ENCODE assay signal across 29 cellular contexts in the genomic region with DNA sequence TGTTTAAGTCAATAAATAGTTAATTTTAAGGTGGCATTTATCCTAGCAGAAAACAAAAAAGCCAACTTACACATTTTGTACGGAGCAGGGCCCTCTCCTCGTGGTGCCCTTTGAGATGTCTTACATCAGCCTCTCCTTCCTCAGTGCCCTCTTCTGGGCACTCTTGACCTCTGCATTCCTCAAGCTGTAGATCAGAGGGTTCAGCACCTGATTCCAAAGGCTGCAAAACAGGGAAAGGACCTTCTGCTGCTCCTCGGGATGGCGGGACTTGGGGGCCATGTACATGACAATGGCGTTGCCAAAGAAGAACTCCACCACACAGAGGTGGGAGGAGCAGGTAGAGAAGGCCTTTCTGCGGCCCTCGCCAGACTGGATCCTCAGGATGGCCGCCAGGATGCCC. TPM values are rescaled to one million over a fixed set of nuclear protein-coding genes. Genes with fewer than 3 reads are reported as not detected.
DNase-seq lines count a peak whose midpoint lies in the region; ATAC-seq, FAIRE-seq and TF ChIP-seq lines count a peak whose summit lies in the region.
"Had no signal": no experiment of that assay in that cellular context is flagged by ENCODE, and none has a peak within 500 bp of the region (broad histone marks: within the 10 kb centered on the region; RNA-seq: fewer than 3 reads in every experiment).

No MANE protein-coding gene starts in this region.

- no peak overlapping the region for H3K18ac ChIP-seq in H1 (ENCODE audit: extremely low read depth, low read length)
- H3K18ac ChIP-seq in neuronal stem cell (ENCODE audit: low read length), result peak overlapping the region; percentile 17
- no peak overlapping the region for H3K18ac ChIP-seq in mesenchymal stem cell (ENCODE audit: low read depth in 1 of 2, low read length in 2 of 2)

- H3K4me1 Mint-ChIP-seq in GM23338, result no peaks in the 10 kb centered on the region
- H3K4me1 Mint-ChIP-seq: CD4-positive, CD25-positive, alpha-beta regulatory T cell had no signal

- H4K8ac ChIP-seq in H1 (ENCODE audit: extremely low read depth, insufficient read depth, low read length) (no peak overlapping the region), neuronal stem cell (ENCODE audit: low read depth, low read length) (no peak overlapping the region), mesenchymal stem cell (ENCODE audit: low read length) (no peak overlapping the region)

- peaks cover 8% of the 10 kb centered on the region; the same call in 1 of the 2 replicates for H3K9me2 ChIP-seq in GM23338 (ENCODE audit: insufficient read depth)

- TF ChIP-seq EP300 in H1 (IDR thresholded peaks at IDR 0.05; ENCODE audit: borderline replicate concordance in 1 of 2, low read depth in 2 of 2, low read length in 2 of 2) (no peak), gastroesophageal sphincter (IDR thresholded peaks at IDR 0.05) (no peak)

- H3K23me2 ChIP-seq in H1 (ENCODE audit: low read depth, low read length), result no peaks in the 10 kb centered on the region

- H4K91ac ChIP-seq in H1 (replicated peaks; ENCODE audit: insufficient read length, low read length) (no peak overlapping the region), neuronal stem cell (ENCODE audit: low read depth, low read length, poor library complexity) (no peak overlapping the region), mesenchymal stem cell (ENCODE audit: low read length) (no peak overlapping the region)

- H3K79me2 ChIP-seq in GM23338 (replicated peaks; ENCODE audit: insufficient read depth), result no peaks in the 10 kb centered on the region
- H3K79me2 ChIP-seq in H1 (ENCODE audit: control insufficient read depth in 1 of 2, insufficient read depth in 2 of 2, low read length in 2 of 2), result no peaks in the 10 kb centered on the region

- H2AFZ ChIP-seq in GM23338 (no peak overlapping the region), H1 (ENCODE audit: low read length) (no peak overlapping the region), neuronal stem cell (ENCODE audit: low read length) (no peak overlapping the region), mesenchymal stem cell (ENCODE audit: low read depth, low read length) (no peak overlapping the region)

- H3K27me3 ChIP-seq in GM23338 (ENCODE audit: insufficient read depth) (no peaks in the 10 kb centered on the region), NT2/D1 (ENCODE audit: insufficient read depth, insufficient read length) (no peaks in the 10 kb centered on the region), H1 (replicated peaks in 1 of 4; ENCODE audit: control insufficient read depth in 3 of 4, extremely low read depth in 1 of 4, insufficient read depth in 3 of 4, low read length in 3 of 4) (no peaks in the 10 kb centered on the region), neuronal stem cell (ENCODE audit: control insufficient read depth in 3 of 3, insufficient read depth in 3 of 3, low read depth in 1 of 3, low read length in 3 of 3) (no peaks in the 10 kb centered on the region), gastroesophageal sphincter (no peaks in the 10 kb centered on the region), mesenchymal stem cell (ENCODE audit: control insufficient read depth in 1 of 2, insufficient read depth in 1 of 2, low read length in 2 of 2) (no peaks in the 10 kb centered on the region)
- H3K27me3 ChIP-seq: BE2C, MG63 had no signal

- no peaks in the 10 kb centered on the region; the same call in 2 of the 3 replicates for H3K36me3 Mint-ChIP-seq in GM23338 (ENCODE audit: low read depth)

- H3K9me3 ChIP-seq in NT2/D1 (ENCODE audit: insufficient read depth, low read length) (no peaks in the 10 kb centered on the region), H1 (ENCODE audit: insufficient read depth in 2 of 2, low read depth in 1 of 2, low read length in 1 of 2) (0 out of 4 replicates have a peak, but pooled peaks cover 0 to 4% of the 10 kb centered on the region in 2 experiments), neuronal stem cell (replicated peaks in 1 of 2; ENCODE audit: control insufficient read depth in 2 of 2, insufficient read depth in 1 of 2, low read depth in 1 of 2, low read length in 2 of 2) (no peaks in the 10 kb centered on the region), gastroesophageal sphincter (no peaks in the 10 kb centered on the region), mesenchymal stem cell (ENCODE audit: control insufficient read depth, low read length) (no peaks in the 10 kb centered on the region)
- H3K9me3 ChIP-seq: BE2C, MG63 had no signal

- H3K27me3 Mint-ChIP-seq in GM23338 (ENCODE audit: insufficient read depth, low read depth, poor library complexity), result no peaks in the 10 kb centered on the region

- H3K27ac ChIP-seq in GM23338 (ENCODE audit: low read depth), result no peak overlapping the region
- no peak overlapping the region for H3K27ac ChIP-seq in H1 (ENCODE audit: low read depth, low read length)
- H3K27ac ChIP-seq in neuronal stem cell (replicated peaks; ENCODE audit: low read length), result no peak overlapping the region
- H3K27ac ChIP-seq in gastroesophageal sphincter, result no peak overlapping the region
- no peak overlapping the region for H3K27ac ChIP-seq in mesenchymal stem cell (ENCODE audit: low read length, poor library complexity, severe bottlenecking)
- H3K27ac ChIP-seq: RWPE1 had no signal

- TF ChIP-seq POLR2A in H1 (IDR thresholded peaks at IDR 0.05; ENCODE audit: control extremely low read depth in 1 of 2, low read depth in 2 of 2, low read length in 2 of 2), result no peak
- no peak for TF ChIP-seq POLR2A in gastroesophageal sphincter (IDR thresholded peaks at IDR 0.05)

- no peak overlapping the region for H3K4me3 ChIP-seq in GM23338
- no peak overlapping the region for H3K4me3 ChIP-seq in NT2/D1 (ENCODE audit: insufficient read length, low read depth)
- H3K4me3 ChIP-seq in H1 (ENCODE audit: extremely low read depth in 1 of 4, insufficient read depth in 2 of 4, low read depth in 3 of 4, low read length in 4 of 4), result no peak overlapping the region
- no peak overlapping the region for H3K4me3 ChIP-seq in neuronal stem cell (ENCODE audit: low read length in 2 of 2)
- no peak overlapping the region for H3K4me3 ChIP-seq in gastroesophageal sphincter
- H3K4me3 ChIP-seq in mesenchymal stem cell (ENCODE audit: insufficient read depth in 1 of 2, low read depth in 1 of 2, low read length in 2 of 2), result no peak overlapping the region
- H3K4me3 ChIP-seq: MG63 had no signal

- no peaks in the 10 kb centered on the region for H3F3A ChIP-seq in GM23338 (replicated peaks; ENCODE audit: low read depth)

- H4K20me1 ChIP-seq in GM23338 (replicated peaks; ENCODE audit: insufficient read depth) (no peaks in the 10 kb centered on the region), H1 (replicated peaks in 1 of 2; ENCODE audit: control insufficient read depth in 1 of 2, insufficient read depth in 2 of 2, low read length in 2 of 2) (no peaks in the 10 kb centered on the region)

- no peak overlapping the region for H3K27ac Mint-ChIP-seq in GM23338
- H3K27ac Mint-ChIP-seq: CD4-positive, CD25-positive, alpha-beta regulatory T cell had no signal

- H2AK5ac ChIP-seq in H1 (ENCODE audit: low read depth, low read length) (no peak overlapping the region), neuronal stem cell (ENCODE audit: low read depth, low read length) (no peak overlapping the region), mesenchymal stem cell (ENCODE audit: low read length, severe bottlenecking) (no peak overlapping the region)

- peak; percentile 11 for DNase-seq in GM23338 (ENCODE audit: low spot score)
- peak; percentile 25 for DNase-seq in NT2/D1 (ENCODE audit: low read depth, low spot score)
- DNase-seq in H1 (ENCODE audit: low read depth in 1 of 2, low spot score in 2 of 2), result no peak
- DNase-seq in neuronal stem cell (ENCODE audit: low spot score), result no peak
- DNase-seq in mesenchymal stem cell, result no peak
- no peak for DNase-seq in GM19239 (ENCODE audit: insufficient read length, low spot score)
- no peak for DNase-seq in T-helper 1 cell
- DNase-seq: BE2C; CD4-positive, CD25-positive, alpha-beta regulatory T cell; DMS153; DND-41; Kasumi-1; MG63; NCI-H1105 treated with DMSO at 0.1 percent for 48 hours; NCI-H146; NCI-H1930; NCI-H2107; NCI-H446 treated with DMSO at 0.1 percent for 48 hours; NCI-H526; NCI-H82; SHP77 had no signal

- H3K4me1 ChIP-seq in GM23338 (ENCODE audit: insufficient read depth), result no peaks in the 10 kb centered on the region
- peaks cover 3% of the 10 kb centered on the region for H3K4me1 ChIP-seq in NT2/D1 (ENCODE audit: insufficient read depth, insufficient read length)
- H3K4me1 ChIP-seq in H1 (replicated peaks in 1 of 4; ENCODE audit: control insufficient read depth in 3 of 4, insufficient read depth in 4 of 4, low read length in 3 of 4), result no peaks in the 10 kb centered on the region
- H3K4me1 ChIP-seq in neuronal stem cell (ENCODE audit: control insufficient read depth in 2 of 2, insufficient read depth in 1 of 2, low read depth in 1 of 2, low read length in 2 of 2), result no peaks in the 10 kb centered on the region
- H3K4me1 ChIP-seq in gastroesophageal sphincter, result no peaks in the 10 kb centered on the region
- H3K4me1 ChIP-seq in mesenchymal stem cell (ENCODE audit: control insufficient read depth, insufficient read depth, low read depth, low read length), result no peaks in the 10 kb centered on the region
- H3K4me1 ChIP-seq: BE2C had no signal

- H3K4me2 ChIP-seq in GM23338 (no peak overlapping the region), H1 (ENCODE audit: insufficient read depth in 1 of 2, low read depth in 2 of 2, low read length in 2 of 2) (no peak overlapping the region), neuronal stem cell (ENCODE audit: insufficient read depth, low read length, poor library complexity, severe bottlenecking) (no peak overlapping the region), mesenchymal stem cell (ENCODE audit: low read length, poor library complexity, severe bottlenecking) (no peak overlapping the region)

- H2BK12ac ChIP-seq in H1 (ENCODE audit: low read depth, low read length) (no peak overlapping the region), neuronal stem cell (ENCODE audit: low read length) (no peak overlapping the region), mesenchymal stem cell (ENCODE audit: low read length in 2 of 2) (no peak overlapping the region)

- H3K23ac ChIP-seq in H1 (ENCODE audit: insufficient read length), result no peak overlapping the region
- no peak overlapping the region for H3K23ac ChIP-seq in neuronal stem cell (ENCODE audit: low read depth, low read length, poor library complexity)
- H3K23ac ChIP-seq in mesenchymal stem cell (ENCODE audit: low read length in 2 of 2), result no peak overlapping the region

- no peak overlapping the region for H3K4ac ChIP-seq in H1 (replicated peaks; ENCODE audit: insufficient read length, low read depth, low read length)
- no peak overlapping the region for H3K4ac ChIP-seq in neuronal stem cell (ENCODE audit: low read length)
- H3K4ac ChIP-seq in mesenchymal stem cell (ENCODE audit: low read depth in 1 of 2, low read length in 2 of 2), result no peak overlapping the region

- H3K14ac ChIP-seq in H1 (ENCODE audit: insufficient read length) (no peak overlapping the region), neuronal stem cell (ENCODE audit: low read length) (peak overlapping the region; percentile 71), mesenchymal stem cell (ENCODE audit: low read length in 2 of 2) (no peak overlapping the region)

- H4K5ac ChIP-seq in H1 (ENCODE audit: insufficient read length, low read depth, low read length), result no peak overlapping the region

- CTCF ChIA-PET in H1 (lab: Charles Lee; ENCODE audit: partially characterized antibody), result interaction anchor here (0.9 kb wide), 1 partner anchor 10 kb away, joined by 3 read pairs; no protein-coding TSS in a partner anchor

- H2BK120ac ChIP-seq in H1 (replicated peaks; ENCODE audit: low read depth, low read length) (no peak overlapping the region), neuronal stem cell (ENCODE audit: low read depth, low read length) (no peak overlapping the region), mesenchymal stem cell (ENCODE audit: low read depth, low read length) (no peak overlapping the region)

- H3K36me3 ChIP-seq in GM23338 (ENCODE audit: insufficient read depth) (no peaks in the 10 kb centered on the region), NT2/D1 (ENCODE audit: insufficient read depth, insufficient read length, low read length) (no peaks in the 10 kb centered on the region), H1 (ENCODE audit: control insufficient read depth in 2 of 4, insufficient read depth in 4 of 4, low read length in 3 of 4) (no peaks in the 10 kb centered on the region), neuronal stem cell (replicated peaks in 1 of 2; ENCODE audit: control insufficient read depth in 2 of 2, insufficient read depth in 2 of 2, low read length in 2 of 2) (no peaks in the 10 kb centered on the region), gastroesophageal sphincter (no peaks in the 10 kb centered on the region), mesenchymal stem cell (ENCODE audit: control insufficient read depth in 1 of 2, insufficient read depth in 2 of 2, low read depth in 1 of 2, low read length in 2 of 2) (no peaks in the 10 kb centered on the region)
- H3K36me3 ChIP-seq: BE2C, MG63 had no signal

- peaks cover 5% of the 10 kb centered on the region; the same call in 1 of the 3 replicates for H3K9me3 Mint-ChIP-seq in GM23338

- H2BK5ac ChIP-seq in H1 (ENCODE audit: low read depth, low read length) (no peak overlapping the region), neuronal stem cell (ENCODE audit: low read length) (no peak overlapping the region), mesenchymal stem cell (ENCODE audit: low read depth, low read length, poor library complexity, severe bottlenecking) (no peak overlapping the region)

- no peak overlapping the region for H2BK15ac ChIP-seq in H1 (ENCODE audit: low read length)
- H2BK15ac ChIP-seq in neuronal stem cell (ENCODE audit: low read length), result no peak overlapping the region
- H2BK15ac ChIP-seq in mesenchymal stem cell (ENCODE audit: low read depth, poor library complexity, severe bottlenecking), result no peak overlapping the region

- H2BK20ac ChIP-seq in H1 (ENCODE audit: low read length), result no peak overlapping the region

- POLR2A ChIA-PET in H1 (lab: Charles Lee; ENCODE audit: partially characterized antibody), result no interaction called here

- no peak for ATAC-seq in GM23338
- no peak for ATAC-seq in gastroesophageal sphincter
- ATAC-seq: Panc1 had no signal

- H3K4me3 Mint-ChIP-seq in GM23338, result no peak overlapping the region
- H3K4me3 Mint-ChIP-seq: CD4-positive, CD25-positive, alpha-beta regulatory T cell had no signal

- peak in 1 of 2 experiments; percentile 26; a peak in 1 of 4 replicates for TF ChIP-seq CTCF in GM23338 (conservative IDR thresholded peaks at IDR 0.05; ENCODE audit: low read depth in 2 of 2)
- peak in 1 of 3 experiments; percentile 27; a peak in 1 of 4 replicates for TF ChIP-seq CTCF in H1 (IDR thresholded peaks at IDR 0.05; ENCODE audit: control extremely low read depth in 1 of 3, insufficient read depth in 1 of 3, low read depth in 1 of 3, low read length in 3 of 3)
- no peak for TF ChIP-seq CTCF in gastroesophageal sphincter (IDR thresholded peaks at IDR 0.05)

- 0 out of 4 replicates have a peak, but pooled peaks of 1 of the 2 experiments have one; percentile 9 for TF ChIP-seq RAD21 in H1 (IDR thresholded peaks at IDR 0.05 in 1 of 2, conservative IDR thresholded peaks at IDR 0.05 in 1 of 2; ENCODE audit: low read depth in 2 of 2, low read length in 2 of 2)

- no peak overlapping the region for H3K9ac ChIP-seq in NT2/D1 (ENCODE audit: insufficient read length, low read depth)
- H3K9ac ChIP-seq in H1 (replicated peaks in 1 of 4; ENCODE audit: extremely low read depth in 1 of 4, low read depth in 3 of 4, low read length in 3 of 4), result no peak overlapping the region
- no peak overlapping the region for H3K9ac ChIP-seq in neuronal stem cell (ENCODE audit: low read depth, low read length, poor library complexity)
- H3K9ac ChIP-seq in mesenchymal stem cell (ENCODE audit: low read length), result no peak overlapping the region

- no peak overlapping the region for H3K56ac ChIP-seq in H1 (replicated peaks; ENCODE audit: insufficient read length, low read depth, low read length)

- no peaks in the 10 kb centered on the region for H3K79me1 ChIP-seq in H1 (ENCODE audit: low read depth, low read length)
- H3K79me1 ChIP-seq in neuronal stem cell (ENCODE audit: low read depth, low read length), result no peaks in the 10 kb centered on the region
- no peaks in the 10 kb centered on the region for H3K79me1 ChIP-seq in mesenchymal stem cell (replicated peaks; ENCODE audit: low read length, poor library complexity, severe bottlenecking)

- 91% methylated on average over 8 of the region's 8 CpGs; no CpG with 5 or more reads in 1 of the 2 experiments for WGBS in H1 (ENCODE audit: extremely low coverage in 1 of 2, insufficient coverage in 1 of 2, insufficient read length in 1 of 2, insufficient replicate concordance in 2 of 2, low coverage in 1 of 2, low lambda C conversion rate in 2 of 2, missing lambda C conversion rate in 1 of 2), 2 experiments
- WGBS in neuronal stem cell (ENCODE audit: extremely low coverage in 2 of 2, insufficient read length in 2 of 2, insufficient replicate concordance in 1 of 2), 2 donors, result no CpG with 5 or more reads among the region's 8 CpGs
- WGBS in gastroesophageal sphincter (ENCODE audit: low coverage in 1 of 2), 2 donors, result 45 to 58% methylated on average over 2 of the region's 8 CpGs
- 75% methylated on average over 8 of the region's 8 CpGs for WGBS in mesenchymal stem cell

- FAIRE-seq in H1 (lab: Jason Lieb, UNC), result no peak
- FAIRE-seq in GM19239 (lab: Jason Lieb, UNC), result no peak
- FAIRE-seq: H54 had no signal

RNA-seq across cellular contexts. Expression of a gene that starts 4.6 kb away (rescaled TPM):
- not detected in 2 replicates for total RNA-seq in GM23338 (2014; rRNA removed; shearing (Covaris generic))
- polyA plus RNA-seq in GM23338 (2016; fragmentation: Nextera tagmentation; extraction: Ambion mirVana), result not detected in 2 replicates
- not detected in 2 replicates for total RNA-seq in H1 (2021; fragmentation: NEBNext Ultra II Directional; extraction: Animal tissue kit (Norgen Biotek cat#: 25700))
- not detected in 2 replicates for polyA plus RNA-seq in H1 (2011; rRNA removed)
- polyA plus RNA-seq in H1 (2011; cell fraction: cytosol; rRNA removed), result not detected
- polyA plus RNA-seq in H1 (2011; cell fraction: nucleus; rRNA removed), result not detected
- polyA plus RNA-seq in H1 (2012, experiment 1 of 2), result not detected in 4 replicates
- polyA plus RNA-seq in H1 (2012, experiment 2 of 2), result not detected
- not detected for polyA plus RNA-seq in H1 (2013, experiment 1 of 2)
- not detected for polyA plus RNA-seq in H1 (2013, experiment 2 of 2)
- not detected in 2 replicates for polyA minus RNA-seq in H1 (2011; rRNA and poly(A)+ RNA removed)
- not detected for polyA minus RNA-seq in H1 (2011; cell fraction: cytosol; rRNA and poly(A)+ RNA removed)
- polyA minus RNA-seq in H1 (2011; cell fraction: nucleus; rRNA and poly(A)+ RNA removed), result not detected
- not detected for polyA plus RNA-seq in neuronal stem cell (2013, experiment 1 of 2)
- not detected for polyA plus RNA-seq in neuronal stem cell (2013, experiment 2 of 2)
- total RNA-seq in gastroesophageal sphincter, result not detected
- not detected for polyA plus RNA-seq in mesenchymal stem cell (2013, experiment 1 of 2)
- not detected for polyA plus RNA-seq in mesenchymal stem cell (2013, experiment 2 of 2)
- total RNA-seq: A673; CD4-positive, CD25-positive, alpha-beta regulatory T cell; HT-29; SK-MEL-5; T-helper 1 cell treated with Interleukin-12 subunit alpha and Interleukin-12 subunit beta and Interleukin-4 antibody, amounts not matched to agents 30 ng/mL and 1 ng/mL, for 36 hours had no signal
- polyA plus RNA-seq: CD4-positive, CD25-positive, alpha-beta regulatory T cell had no signal

RNA-seq across cellular contexts. Expression of a gene that starts 9.0 kb away (rescaled TPM):
- total RNA-seq in GM23338 (2014; rRNA removed; shearing (Covaris generic)), result not detected in 2 replicates
- not detected in 2 replicates for polyA plus RNA-seq in GM23338 (2016; fragmentation: Nextera tagmentation; extraction: Ambion mirVana)
- total RNA-seq in H1 (2021; fragmentation: NEBNext Ultra II Directional; extraction: Animal tissue kit (Norgen Biotek cat#: 25700)), result not detected in 2 replicates
- not detected in 2 replicates for polyA plus RNA-seq in H1 (2011; rRNA removed)
- not detected for polyA plus RNA-seq in H1 (2011; cell fraction: cytosol; rRNA removed)
- not detected for polyA plus RNA-seq in H1 (2011; cell fraction: nucleus; rRNA removed)
- polyA plus RNA-seq in H1 (2012, experiment 1 of 2), result not detected in 4 replicates
- polyA plus RNA-seq in H1 (2012, experiment 2 of 2), result not detected
- not detected for polyA plus RNA-seq in H1 (2013, experiment 1 of 2)
- not detected for polyA plus RNA-seq in H1 (2013, experiment 2 of 2)
- not detected in 2 replicates for polyA minus RNA-seq in H1 (2011; rRNA and poly(A)+ RNA removed)
- polyA minus RNA-seq in H1 (2011; cell fraction: cytosol; rRNA and poly(A)+ RNA removed), result not detected
- polyA minus RNA-seq in H1 (2011; cell fraction: nucleus; rRNA and poly(A)+ RNA removed), result not detected
- polyA plus RNA-seq in neuronal stem cell (2013, experiment 1 of 2), result not detected
- not detected for polyA plus RNA-seq in neuronal stem cell (2013, experiment 2 of 2)
- not detected for total RNA-seq in gastroesophageal sphincter
- not detected for polyA plus RNA-seq in mesenchymal stem cell (2013, experiment 1 of 2)
- polyA plus RNA-seq in mesenchymal stem cell (2013, experiment 2 of 2), result not detected
- total RNA-seq: A673; CD4-positive, CD25-positive, alpha-beta regulatory T cell; HT-29; SK-MEL-5; T-helper 1 cell treated with Interleukin-12 subunit alpha and Interleukin-12 subunit beta and Interleukin-4 antibody, amounts not matched to agents 30 ng/mL and 1 ng/mL, for 36 hours had no signal
- polyA plus RNA-seq: CD4-positive, CD25-positive, alpha-beta regulatory T cell had no signal

RNA-seq across cellular contexts. Expression of a gene that starts 32.3 kb away (rescaled TPM):
- not detected in 2 replicates for total RNA-seq in GM23338 (2014; rRNA removed; shearing (Covaris generic))
- polyA plus RNA-seq in GM23338 (2016; fragmentation: Nextera tagmentation; extraction: Ambion mirVana), result not detected in 2 replicates
- total RNA-seq in H1 (2021; fragmentation: NEBNext Ultra II Directional; extraction: Animal tissue kit (Norgen Biotek cat#: 25700)), result not detected in 2 replicates
- polyA plus RNA-seq in H1 (2011; rRNA removed), result not detected in 2 replicates
- not detected for polyA plus RNA-seq in H1 (2011; cell fraction: cytosol; rRNA removed)
- polyA plus RNA-seq in H1 (2011; cell fraction: nucleus; rRNA removed), result not detected
- polyA plus RNA-seq in H1 (2012, experiment 1 of 2), result not detected in 4 replicates
- polyA plus RNA-seq in H1 (2012, experiment 2 of 2), result not detected
- not detected for polyA plus RNA-seq in H1 (2013, experiment 1 of 2)
- polyA plus RNA-seq in H1 (2013, experiment 2 of 2), result not detected
- not detected in 2 replicates for polyA minus RNA-seq in H1 (2011; rRNA and poly(A)+ RNA removed)
- not detected for polyA minus RNA-seq in H1 (2011; cell fraction: cytosol; rRNA and poly(A)+ RNA removed)
- polyA minus RNA-seq in H1 (2011; cell fraction: nucleus; rRNA and poly(A)+ RNA removed), result not detected
- not detected for polyA plus RNA-seq in neuronal stem cell (2013, experiment 1 of 2)
- not detected for polyA plus RNA-seq in neuronal stem cell (2013, experiment 2 of 2)
- not detected for total RNA-seq in gastroesophageal sphincter
- polyA plus RNA-seq in mesenchymal stem cell (2013, experiment 1 of 2), result not detected
- polyA plus RNA-seq in mesenchymal stem cell (2013, experiment 2 of 2), result not detected
- total RNA-seq: A673; CD4-positive, CD25-positive, alpha-beta regulatory T cell; HT-29; SK-MEL-5; T-helper 1 cell treated with Interleukin-12 subunit alpha and Interleukin-12 subunit beta and Interleukin-4 antibody, amounts not matched to agents 30 ng/mL and 1 ng/mL, for 36 hours had no signal

RNA-seq across cellular contexts. Expression of a gene that starts 48.7 kb away (rescaled TPM):
- not detected in 2 replicates for total RNA-seq in GM23338 (2014; rRNA removed; shearing (Covaris generic))
- polyA plus RNA-seq in GM23338 (2016; fragmentation: Nextera tagmentation; extraction: Ambion mirVana), result not detected in 2 replicates
- total RNA-seq in H1 (2021; fragmentation: NEBNext Ultra II Directional; extraction: Animal tissue kit (Norgen Biotek cat#: 25700)), result not detected in 2 replicates
- not detected in 2 replicates for polyA plus RNA-seq in H1 (2011; rRNA removed)
- not detected for polyA plus RNA-seq in H1 (2011; cell fraction: cytosol; rRNA removed)
- not detected for polyA plus RNA-seq in H1 (2011; cell fraction: nucleus; rRNA removed)
- polyA plus RNA-seq in H1 (2012, experiment 1 of 2), result not detected in 4 replicates
- not detected for polyA plus RNA-seq in H1 (2012, experiment 2 of 2)
- polyA plus RNA-seq in H1 (2013, experiment 1 of 2), result not detected
- not detected for polyA plus RNA-seq in H1 (2013, experiment 2 of 2)
- polyA minus RNA-seq in H1 (2011; rRNA and poly(A)+ RNA removed), result not detected in 2 replicates
- not detected for polyA minus RNA-seq in H1 (2011; cell fraction: cytosol; rRNA and poly(A)+ RNA removed)
- not detected for polyA minus RNA-seq in H1 (2011; cell fraction: nucleus; rRNA and poly(A)+ RNA removed)
- not detected for polyA plus RNA-seq in neuronal stem cell (2013, experiment 1 of 2)
- polyA plus RNA-seq in neuronal stem cell (2013, experiment 2 of 2), result not detected
- not detected for total RNA-seq in gastroesophageal sphincter
- polyA plus RNA-seq in mesenchymal stem cell (2013, experiment 1 of 2), result not detected
- polyA plus RNA-seq in mesenchymal stem cell (2013, experiment 2 of 2), result not detected
- total RNA-seq: A673; CD4-positive, CD25-positive, alpha-beta regulatory T cell; HT-29; SK-MEL-5; T-helper 1 cell treated with Interleukin-12 subunit alpha and Interleukin-12 subunit beta and Interleukin-4 antibody, amounts not matched to agents 30 ng/mL and 1 ng/mL, for 36 hours had no signal
- polyA plus RNA-seq: CD4-positive, CD25-positive, alpha-beta regulatory T cell had no signal

Comparison
In these comparisons a context has a peak if more than half of its experiments do, and no peak if none do; other contexts are left out.
1. DNase-seq: peak in GM23338 (single experiment) and NT2/D1 (single experiment); none in H1 (0 of 2), neuronal stem cell (single experiment), mesenchymal stem cell (single experiment), GM19239 (single experiment) and T-helper 1 cell (0 of 5).